8 cellular contexts compared by ENCODE assay signal in genomic region chr20:17610566-17611289, GRCh38. TPM values are rescaled to one million over a fixed set of nuclear protein-coding genes. Genes with fewer than 3 reads are reported as not detected.
DNase-seq lines count a peak whose midpoint lies in the region; ATAC-seq and TF ChIP-seq lines count a peak whose summit lies in the region.

No MANE protein-coding gene starts in this region.

- H3K9ac ChIP-seq in BLaER1 treated with 17β-estradiol and CSF1 and Interleukin-3, amounts not matched to agents 10 nM and 100 nM = peak overlapping the region in 9 of 11 experiments; percentile 1 to 80 (median 75); a peak in 10 of 22 replicates

- intact Hi-C loops in activated B cell treated with CpG ODN at 0.5 μM for 24 hours (cut with micrococcal nuclease) (no loop called here), Calu3 (cut with micrococcal nuclease; ENCODE audit: unreplicated experiment) (loop anchor here (10.0 kb wide), 1 partner anchor 106 kb away; no protein-coding TSS in a partner anchor)

- no TSS peak for BruUV-seq in Calu3 (replicated peaks; lab: Mats Ljungman, UMichigan)

- POLR2A ChIA-PET in activated B cell treated with CpG ODN at 0.5 μM for 24 hours (lab: Charles Lee) = no interaction called here

- DNase-seq in activated B cell treated with CpG ODN at 0.5 μM for 24 hours (no peak), Calu3 (no peak), NCI-H1694 (lab: John Stamatoyannopoulos, UW) (no peak)
- DNase-seq in central memory CD8-positive, alpha-beta T cell (ENCODE audit: low spot score in 2 of 2) = peak in 1 of 2 donors; percentile 50
- no peak for DNase-seq in natural killer cell treated with Interleukin-12 subunit alpha and Interleukin-12 subunit beta and Interleukin-15 and Interleukin-18, amount 100 ng/mL, for 72 hours (ENCODE audit: low spot score)

- TF ChIP-seq CTCF in activated B cell treated with CpG ODN at 0.5 μM for 24 hours (IDR thresholded peaks at IDR 0.05) (no peak), Calu3 (IDR thresholded peaks at IDR 0.05; ENCODE audit: unreplicated experiment) (no peak)

- H3K4me1 Mint-ChIP-seq in activated B cell treated with CpG ODN at 0.5 μM for 24 hours (peaks cover 11% of the 10 kb centered on the region), Calu3 (ENCODE audit: low read depth, unreplicated experiment) (no peaks in the 10 kb centered on the region)
- peaks cover 26% of the 10 kb centered on the region for H3K4me1 Mint-ChIP-seq in central memory CD8-positive, alpha-beta T cell
- peaks cover 33 to 43% of the 10 kb centered on the region in 2 donors for H3K4me1 Mint-ChIP-seq in natural killer cell treated with Interleukin-12 subunit alpha and Interleukin-12 subunit beta and Interleukin-15 and Interleukin-18, amount 100 ng/mL, for 72 hours (ENCODE audit: low read depth in 2 of 2)

- H3K27me3 ChIP-seq in BLaER1 treated with 17β-estradiol and CSF1 and Interleukin-3, amounts not matched to agents 10 nM and 100 nM = no peaks in the 10 kb centered on the region

- H3K4me3 ChIP-seq in BLaER1 treated with 17β-estradiol and CSF1 and Interleukin-3, amounts not matched to agents 10 nM and 100 nM = peak overlapping the region in 2 of 10 experiments; percentile 31 to 51; a peak in 4 of 20 replicates

- peak; percentile 18 for ATAC-seq in activated B cell treated with CpG ODN at 0.5 μM for 24 hours (ENCODE audit: low read depth)
- peak; percentile 74 for ATAC-seq in central memory CD8-positive, alpha-beta T cell (replicated peaks; ENCODE audit: extremely low read depth, poor library complexity, severe bottlenecking)
- ATAC-seq in natural killer cell treated with Interleukin-12 subunit alpha and Interleukin-12 subunit beta and Interleukin-15 and Interleukin-18, amount 100 ng/mL, for 72 hours = peak in 1 of 2 donors; percentile 61
- no peak for ATAC-seq in GM18498 (IDR thresholded peaks at IDR 0.05; ENCODE audit: unreplicated experiment)
- no peak for ATAC-seq in GM21390 (IDR thresholded peaks at IDR 0.05; ENCODE audit: unreplicated experiment)

- H4K20me1 ChIP-seq in BLaER1 treated with 17β-estradiol and CSF1 and Interleukin-3, amounts not matched to agents 10 nM and 100 nM = peaks cover 3 to 59% (median 14%) of the 10 kb centered on the region in 11 experiments; a peak in 14 of 22 replicates

- H3K4me3 Mint-ChIP-seq in activated B cell treated with CpG ODN at 0.5 μM for 24 hours (no peak overlapping the region), Calu3 (ENCODE audit: low read depth, unreplicated experiment) (no peak overlapping the region)
- peak overlapping the region; percentile 59 for H3K4me3 Mint-ChIP-seq in central memory CD8-positive, alpha-beta T cell
- peak overlapping the region; percentile 55 for H3K4me3 Mint-ChIP-seq in natural killer cell treated with Interleukin-12 subunit alpha and Interleukin-12 subunit beta and Interleukin-15 and Interleukin-18, amount 100 ng/mL, for 72 hours

- no peak overlapping the region for H3K27ac Mint-ChIP-seq in activated B cell treated with CpG ODN at 0.5 μM for 24 hours
- peak overlapping the region; percentile 11 for H3K27ac Mint-ChIP-seq in central memory CD8-positive, alpha-beta T cell (ENCODE audit: low read depth)
- peak overlapping the region; percentile 77 to 89 for H3K27ac Mint-ChIP-seq in natural killer cell treated with Interleukin-12 subunit alpha and Interleukin-12 subunit beta and Interleukin-15 and Interleukin-18, amount 100 ng/mL, for 72 hours
- H3K27ac Mint-ChIP-seq in Calu3 (ENCODE audit: unreplicated experiment) = no peak overlapping the region

- peaks cover 0 to 22% (median 11%) of the 10 kb centered on the region in 11 experiments; a peak in 10 of 22 replicates for H3K36me3 ChIP-seq in BLaER1 treated with 17β-estradiol and CSF1 and Interleukin-3, amounts not matched to agents 10 nM and 100 nM

- CTCF ChIA-PET in activated B cell treated with CpG ODN at 0.5 μM for 24 hours (lab: Charles Lee) (no interaction called here), Calu3 (lab: Charles Lee) (no interaction called here)

- H3K9me3 Mint-ChIP-seq in activated B cell treated with CpG ODN at 0.5 μM for 24 hours (no peaks in the 10 kb centered on the region), Calu3 (ENCODE audit: low read depth, unreplicated experiment) (no peaks in the 10 kb centered on the region)
- no peaks in the 10 kb centered on the region for H3K9me3 Mint-ChIP-seq in central memory CD8-positive, alpha-beta T cell
- no peaks in the 10 kb centered on the region for H3K9me3 Mint-ChIP-seq in natural killer cell treated with Interleukin-12 subunit alpha and Interleukin-12 subunit beta and Interleukin-15 and Interleukin-18, amount 100 ng/mL, for 72 hours

- peak overlapping the region; percentile 85 to 100 (median 96) for H3K4me2 ChIP-seq in BLaER1 treated with 17β-estradiol and CSF1 and Interleukin-3, amounts not matched to agents 10 nM and 100 nM

- peak overlapping the region in 7 of 11 experiments; percentile 12 to 88 (median 84); a peak in 13 of 22 replicates for H3K27ac ChIP-seq in BLaER1 treated with 17β-estradiol and CSF1 and Interleukin-3, amounts not matched to agents 10 nM and 100 nM

- H3K36me3 Mint-ChIP-seq in activated B cell treated with CpG ODN at 0.5 μM for 24 hours (ENCODE audit: low read depth) (peaks cover 8% of the 10 kb centered on the region), Calu3 (ENCODE audit: insufficient read depth, unreplicated experiment) (peaks cover 17% of the 10 kb centered on the region)
- H3K36me3 Mint-ChIP-seq in central memory CD8-positive, alpha-beta T cell (ENCODE audit: insufficient read depth) = peaks cover 18% of the 10 kb centered on the region
- no peaks in the 10 kb centered on the region for H3K36me3 Mint-ChIP-seq in natural killer cell treated with Interleukin-12 subunit alpha and Interleukin-12 subunit beta and Interleukin-15 and Interleukin-18, amount 100 ng/mL, for 72 hours

- peaks cover 54 to 71% (median 69%) of the 10 kb centered on the region in 10 experiments for H3K4me1 ChIP-seq in BLaER1 treated with 17β-estradiol and CSF1 and Interleukin-3, amounts not matched to agents 10 nM and 100 nM

- H3K27me3 Mint-ChIP-seq in activated B cell treated with CpG ODN at 0.5 μM for 24 hours (no peaks in the 10 kb centered on the region), Calu3 (ENCODE audit: unreplicated experiment) (no peaks in the 10 kb centered on the region)
- no peaks in the 10 kb centered on the region for H3K27me3 Mint-ChIP-seq in central memory CD8-positive, alpha-beta T cell
- no peaks in the 10 kb centered on the region for H3K27me3 Mint-ChIP-seq in natural killer cell treated with Interleukin-12 subunit alpha and Interleukin-12 subunit beta and Interleukin-15 and Interleukin-18, amount 100 ng/mL, for 72 hours

- H3K9me3 ChIP-seq in BLaER1 treated with 17β-estradiol and CSF1 and Interleukin-3, amounts not matched to agents 10 nM and 100 nM (replicated peaks in 1 of 11) = no peaks in the 10 kb centered on the region

RNA-seq across cellular contexts. Expression of gene DSTN, which starts 40.9 kb away (rescaled TPM):
- total RNA-seq in activated B cell treated with CpG ODN at 0.5 μM for 24 hours (14.4 and 20.1 TPM in 2 replicates), Calu3 (2022) (90.0 and 110 TPM in 2 replicates)
- 10 to 100 TPM; 42.5 to 59.1 TPM for total RNA-seq in natural killer cell treated with Interleukin-12 subunit alpha and Interleukin-12 subunit beta and Interleukin-15 and Interleukin-18, amount 100 ng/mL, for 72 hours

Comparison
In these comparisons a context has a peak if more than half of its experiments do, and no peak if none do; other contexts are left out.
1. ATAC-seq: peak in activated B cell treated with CpG ODN at 0.5 μM for 24 hours (single experiment) and central memory CD8-positive, alpha-beta T cell (single experiment); none in GM18498 (single experiment) and GM21390 (single experiment).
2. H3K27ac Mint-ChIP-seq: peak in central memory CD8-positive, alpha-beta T cell (single experiment) and natural killer cell treated with Interleukin-12 subunit alpha and Interleukin-12 subunit beta and Interleukin-15 and Interleukin-18, amount 100 ng/mL, for 72 hours (2 of 2); none in activated B cell treated with CpG ODN at 0.5 μM for 24 hours (single experiment) and Calu3 (single experiment).
3. H3K4me3 Mint-ChIP-seq: peak in central memory CD8-positive, alpha-beta T cell (single experiment) and natural killer cell treated with Interleukin-12 subunit alpha and Interleukin-12 subunit beta and Interleukin-15 and Interleukin-18, amount 100 ng/mL, for 72 hours (single experiment); none in activated B cell treated with CpG ODN at 0.5 μM for 24 hours (single experiment) and Calu3 (single experiment).